ENCODE assay signal across 1 cellular context in genomic region chrX:121195719-121196118, GRCh38.
TF ChIP-seq lines count a peak whose summit lies in the region.

No MANE protein-coding gene starts in this region.

TF ChIP-seq in GM12878, 131 proteins besides CTCF, POLR2A, EP300 and RAD21 (continued from another document):
- TF ChIP-seq CUX1 (IDR thresholded peaks at IDR 0.05; ENCODE audit: insufficient replicate concordance, low read depth, low read length), result no peak
- no peak for TF ChIP-seq POU2F2 (IDR thresholded peaks at IDR 0.05; ENCODE audit: borderline replicate concordance, low read depth, low read length)
- TF ChIP-seq NRF1 (conservative IDR thresholded peaks at IDR 0.05; ENCODE audit: low read depth, low read length), result no peak
- no peak for TF ChIP-seq RELB (IDR thresholded peaks at IDR 0.05; ENCODE audit: low read depth)
- no peak for TF ChIP-seq PBX3 (IDR thresholded peaks at IDR 0.05; ENCODE audit: insufficient replicate concordance, low read depth, low read length)
- TF ChIP-seq SUPT20H (IDR thresholded peaks at IDR 0.05; ENCODE audit: borderline replicate concordance, control insufficient read depth, low read depth, low read length), result no peak
- TF ChIP-seq SPI1 (IDR thresholded peaks at IDR 0.05; ENCODE audit: borderline replicate concordance, insufficient read depth, low read depth, low read length), result peak; percentile 56; the same call in 1 of the 2 replicates
TF ChIP-seq in GM12878: peak in this region for 1.
